Comparison of ENCODE assay signal across 20 cellular contexts in genomic region chr5:31319338-31319737, GRCh38.
DNase-seq lines count a peak whose midpoint lies in the region; ATAC-seq, FAIRE-seq and TF ChIP-seq lines count a peak whose summit lies in the region.
"Had no signal": no experiment of that assay in that cellular context is flagged by ENCODE, and none has a peak within 500 bp of the region (broad histone marks: within the 10 kb centered on the region; RNA-seq: fewer than 3 reads in every experiment).

No MANE protein-coding gene starts in this region.

- no peaks in the 10 kb centered on the region for H3K9me3 Mint-ChIP-seq in osteocyte (ENCODE audit: unreplicated experiment)
- H3K9me3 Mint-ChIP-seq: CD8-positive, alpha-beta T cell; HFFc6 had no signal

- in situ Hi-C loops in GM23248 (cut with MboI) = no loop called here
- in situ Hi-C loops in K562 (cut with MboI) = no loop called here

- H3K27ac ChIP-seq in A549 (no peak overlapping the region), GM23248 (no peak overlapping the region), K562 (ENCODE audit: extremely low read depth, low read depth, low read length) (no peak overlapping the region)

- H3F3A ChIP-seq in GM23248 (ENCODE audit: insufficient read depth) = no peaks in the 10 kb centered on the region

- no peak for TF ChIP-seq RAD21 in A549 (conservative IDR thresholded peaks at IDR 0.05 in 1 of 2, IDR thresholded peaks at IDR 0.05 in 1 of 2)
- TF ChIP-seq RAD21 in K562 (CRISPR knock-in tag; conservative IDR thresholded peaks at IDR 0.05 in 1 of 2, IDR thresholded peaks at IDR 0.05 in 1 of 2) = no peak

- peaks cover 4% of the 10 kb centered on the region for H3K4me1 Mint-ChIP-seq in osteocyte (ENCODE audit: unreplicated experiment)
- H3K4me1 Mint-ChIP-seq: CD4-positive, CD25-positive, alpha-beta regulatory T cell had no signal

- no TSS peak for BruUV-seq in K562 (replicated peaks; lab: Mats Ljungman, UMichigan)

- CTCF ChIA-PET in A549 (lab: Yijun Ruan, JAX) (interaction anchor here (0.5 kb wide), 1 partner anchor 84 kb away, joined by 3 read pairs; no protein-coding TSS in a partner anchor), K562 (lab: Yijun Ruan, JAX; ENCODE audit: low intra/inter-chr PET ratio) (no interaction called here)

- H3K27me3 Mint-ChIP-seq in osteocyte (ENCODE audit: unreplicated experiment) = no peaks in the 10 kb centered on the region
- H3K27me3 Mint-ChIP-seq: CD4-positive, CD25-positive, alpha-beta regulatory T cell had no signal

- TF ChIP-seq EP300 in A549 (IDR thresholded peaks at IDR 0.05) (no peak), K562 (IDR thresholded peaks at IDR 0.05; ENCODE audit: low read length) (no peak)

- TF ChIP-seq CTCF in A549 (IDR thresholded peaks at IDR 0.05) (no peak), K562 (IDR thresholded peaks at IDR 0.05 in 2 of 3, conservative IDR thresholded peaks at IDR 0.05 in 1 of 3; ENCODE audit: insufficient read depth in 2 of 3, low read depth in 1 of 3, low read length in 3 of 3) (no peak), osteocyte (IDR thresholded peaks at IDR 0.05) (no peak)

- no peak overlapping the region for H3K9ac ChIP-seq in GM23248
- no peak overlapping the region for H3K9ac ChIP-seq in K562 (ENCODE audit: insufficient read depth in 1 of 2, low read depth in 2 of 2, low read length in 2 of 2)

- FAIRE-seq in A549 (lab: Jason Lieb, UNC) (no peak), K562 (lab: Jason Lieb, UNC) (no peak)
- FAIRE-seq: G401.6, GM12892, H54 had no signal

- H4K20me1 ChIP-seq in GM23248 (ENCODE audit: insufficient read depth) = no peaks in the 10 kb centered on the region
- no peaks in the 10 kb centered on the region for H4K20me1 ChIP-seq in K562 (replicated peaks; ENCODE audit: control insufficient read depth, insufficient read depth, low read length)

- no peaks in the 10 kb centered on the region for H3K9me1 ChIP-seq in K562 (ENCODE audit: control insufficient read depth, insufficient read depth, low read length)

- H3K4me3 ChIP-seq in A549 (no peak overlapping the region), GM23248 (no peak overlapping the region), K562 (no peak overlapping the region)
- H3K4me3 ChIP-seq: HAP-1 had no signal

- H3K36me3 ChIP-seq in GM23248 (ENCODE audit: low read depth) (no peaks in the 10 kb centered on the region), K562 (ENCODE audit: control insufficient read depth, insufficient read depth, low read length) (no peaks in the 10 kb centered on the region)

- intact Hi-C loops in K562 (cut with micrococcal nuclease) = no loop called here

- POLR2A ChIA-PET in A549 (lab: Yijun Ruan, JAX) = no interaction called here
- POLR2A ChIA-PET in K562 (lab: Yijun Ruan, JAX) = no interaction called here

- no peaks in the 10 kb centered on the region for H3K9me2 ChIP-seq in GM23248 (ENCODE audit: insufficient read depth)

- no peak for DNase-seq in A549 (ENCODE audit: low read depth in 1 of 2, low spot score in 1 of 2)
- DNase-seq in GM23248 = no peak
- no peak for DNase-seq in K562 (ENCODE audit: extremely low read depth in 1 of 4, low spot score in 3 of 4)
- no peak for DNase-seq in osteocyte (ENCODE audit: extremely low spot score, unreplicated experiment)
- DNase-seq in Kasumi-1 (lab: John Stamatoyannopoulos, UW) = no peak
- DNase-seq: 8988T; C1 segment of cervical spinal cord; Caco-2; CD4-positive, CD25-positive, alpha-beta regulatory T cell; CD8-positive, alpha-beta T cell; DMS153; DND-41; GOT3; HFFc6 had no signal

- H3K27ac Mint-ChIP-seq in osteocyte (ENCODE audit: unreplicated experiment) = peak overlapping the region; percentile 18
- H3K27ac Mint-ChIP-seq: CD4-positive, CD25-positive, alpha-beta regulatory T cell; CD8-positive, alpha-beta T cell; HFFc6 had no signal

- H3K27me3 ChIP-seq in GM23248 (replicated peaks; ENCODE audit: insufficient read depth) = no peaks in the 10 kb centered on the region
- peaks cover 12 to 14% of the 10 kb centered on the region in 2 experiments; a peak in 4 of 5 replicates for H3K27me3 ChIP-seq in K562 (ENCODE audit: control insufficient read depth in 2 of 2, insufficient read depth in 2 of 2, low read length in 2 of 2)

- H3K4me1 ChIP-seq in A549 (no peaks in the 10 kb centered on the region), GM23248 (ENCODE audit: insufficient read depth) (no peaks in the 10 kb centered on the region), K562 (replicated peaks in 1 of 2; ENCODE audit: control insufficient read depth in 2 of 2, insufficient read depth in 2 of 2, low read length in 2 of 2) (no peaks in the 10 kb centered on the region)
- H3K4me1 ChIP-seq: Caco-2, HAP-1 had no signal

- H3K9me3 ChIP-seq in A549 (no peaks in the 10 kb centered on the region), GM23248 (ENCODE audit: low read depth) (no peaks in the 10 kb centered on the region), K562 (replicated peaks; ENCODE audit: control insufficient read depth, insufficient read depth, low read depth, low read length) (no peaks in the 10 kb centered on the region)
- H3K9me3 ChIP-seq: Caco-2, HAP-1 had no signal

- H3K36me3 Mint-ChIP-seq in osteocyte (ENCODE audit: unreplicated experiment) = peaks cover 89% of the 10 kb centered on the region
- H3K36me3 Mint-ChIP-seq: CD4-positive, CD25-positive, alpha-beta regulatory T cell; CD8-positive, alpha-beta T cell had no signal

- 13% methylated on average over 4 of the region's 4 CpGs for WGBS in A549 (ENCODE audit: missing lambda C conversion rate)
- WGBS in GM23248 (ENCODE audit: low coverage in 1 of 2, low lambda C conversion rate in 2 of 2, missing lambda C conversion rate in 2 of 2), 2 experiments = 18 to 21% methylated on average over 4 of the region's 4 CpGs
- 0% methylated on average over 4 of the region's 4 CpGs for WGBS in K562 (ENCODE audit: insufficient coverage, low coverage, missing lambda C conversion rate)

- H3K79me2 ChIP-seq in GM23248 (ENCODE audit: insufficient read depth) = no peaks in the 10 kb centered on the region
- H3K79me2 ChIP-seq in K562 (ENCODE audit: control insufficient read depth, insufficient read depth, low read length) = no peaks in the 10 kb centered on the region

- H3K4me3 Mint-ChIP-seq in osteocyte (ENCODE audit: unreplicated experiment) = no peak overlapping the region
- H3K4me3 Mint-ChIP-seq: CD4-positive, CD25-positive, alpha-beta regulatory T cell; CD8-positive, alpha-beta T cell; HFFc6 had no signal

- peak overlapping the region; percentile 44; the same call in 1 of the 2 replicates for H2AFZ ChIP-seq in GM23248
- 0 out of 2 replicates have a peak overlapping the region, but pooled peaks have one; percentile 30 for H2AFZ ChIP-seq in K562 (ENCODE audit: low read depth, low read length)

- TF ChIP-seq POLR2A in A549 (IDR thresholded peaks at IDR 0.05; ENCODE audit: low read length) = no peak
- no peak for TF ChIP-seq POLR2A in K562 (conservative IDR thresholded peaks at IDR 0.05)

- ATAC-seq in A549 (no peak), K562 (no peak), GM18858 (IDR thresholded peaks at IDR 0.05; ENCODE audit: unreplicated experiment) (no peak), GM18498 (IDR thresholded peaks at IDR 0.05; ENCODE audit: unreplicated experiment) (no peak)
- ATAC-seq: CD8-positive, alpha-beta T cell had no signal

- H3K4me2 ChIP-seq in A549 (no peak overlapping the region), GM23248 (ENCODE audit: unreplicated experiment) (no peak overlapping the region), K562 (ENCODE audit: insufficient read depth, low read length) (no peak overlapping the region)

TF ChIP-seq in A549, 52 proteins besides CTCF, POLR2A, EP300 and RAD21:
- TF ChIP-seq E2F6 (IDR thresholded peaks at IDR 0.05; ENCODE audit: borderline replicate concordance, low read depth) = no peak
- TF ChIP-seq RCOR1 (IDR thresholded peaks at IDR 0.05; ENCODE audit: low read depth, low read length) = no peak
- no peak for TF ChIP-seq TFCP2L1 (CRISPR knock-in tag; IDR thresholded peaks at IDR 0.05)
- TF ChIP-seq KDM5A (IDR thresholded peaks at IDR 0.05) = no peak
- peak; percentile 60 for TF ChIP-seq USF2 (IDR thresholded peaks at IDR 0.05)

TF ChIP-seq in K562, 482 proteins besides CTCF, POLR2A, EP300 and RAD21 (continues in another document):
- TF ChIP-seq PHTF2 (CRISPR knock-in tag; IDR thresholded peaks at IDR 0.05) (no peak), RAD51 (IDR thresholded peaks at IDR 0.05; ENCODE audit: borderline replicate concordance, low read depth) (peak; percentile 19; the same call in 1 of the 2 replicates), STAT6 (CRISPR knock-in tag; IDR thresholded peaks at IDR 0.05) (no peak), LARP7 (IDR thresholded peaks at IDR 0.05) (no peak), NFE2L1 (tag; IDR thresholded peaks at IDR 0.05; ENCODE audit: borderline replicate concordance, low read depth) (no peak), MCM5 (IDR thresholded peaks at IDR 0.05; ENCODE audit: low read depth) (no peak), MEF2D (tag; conservative IDR thresholded peaks at IDR 0.05; ENCODE audit: low read depth) (no peak), RBFOX2 (IDR thresholded peaks at IDR 0.05; ENCODE audit: low read depth, low read length) (no peak), POU5F1 (IDR thresholded peaks at IDR 0.05; ENCODE audit: borderline replicate concordance, low read depth, low read length, partially characterized antibody) (no peak), HMG20B (CRISPR knock-in tag; IDR thresholded peaks at IDR 0.05) (no peak)

Comparison
In these comparisons a context has a peak if more than half of its experiments do, and no peak if none do; other contexts are left out.
1. Of the 35 proteins assayed by ChIP-seq in both K562 and A549: peak only in K562: none; only in A549: USF2; in both: none; in neither: 34.